ENCODE assay signal across 1 cellular context in the genomic region with DNA sequence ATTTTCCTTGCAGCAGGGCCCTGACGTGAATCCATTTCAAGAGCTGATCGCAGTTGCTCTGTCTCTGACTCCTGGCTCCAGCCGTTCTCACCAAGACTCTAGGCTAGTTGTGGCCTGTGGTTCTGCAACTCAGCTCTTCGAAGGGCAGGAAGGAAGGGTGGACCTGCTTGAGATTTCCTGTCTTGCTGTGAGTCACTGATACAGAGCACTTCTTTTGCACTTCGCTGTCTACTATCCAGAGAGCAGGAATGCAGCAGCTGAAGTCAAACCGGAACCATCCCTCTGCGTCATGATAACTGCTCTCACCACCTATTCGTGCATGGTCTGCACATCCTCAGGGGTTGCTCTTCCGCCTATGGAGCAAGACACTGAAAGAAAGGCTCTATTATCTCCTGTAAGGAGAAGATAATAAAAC.
A peak's percentile ranks its signal among the peaks of the same experiment; 100 is the strongest.
TF ChIP-seq lines count a peak whose summit lies in the region.

No MANE protein-coding gene starts in this region.

TF ChIP-seq in K562, 482 proteins besides CTCF, POLR2A, EP300 and RAD21 (continued from another document and continues in another):
- TF ChIP-seq ZNF75A (CRISPR knock-in tag; IDR thresholded peaks at IDR 0.05) (no peak), ZNF143 (CRISPR knock-in tag; IDR thresholded peaks at IDR 0.05) (no peak), XRCC5 (IDR thresholded peaks at IDR 0.05; ENCODE audit: low read depth, low read length) (no peak), NBN (IDR thresholded peaks at IDR 0.05; ENCODE audit: low read depth) (peak; percentile 78), OTX1 (CRISPR knock-in tag; IDR thresholded peaks at IDR 0.05) (no peak), ZNF740 (CRISPR knock-in tag; IDR thresholded peaks at IDR 0.05) (no peak), ZNF740 (tag; IDR thresholded peaks at IDR 0.05) (no peak), RUNX1 (IDR thresholded peaks at IDR 0.05; ENCODE audit: low read depth) (no peak), ZNF57 (CRISPR knock-in tag; IDR thresholded peaks at IDR 0.05) (no peak), ZZZ3 (IDR thresholded peaks at IDR 0.05) (no peak), HMGN3 (IDR thresholded peaks at IDR 0.05; ENCODE audit: borderline replicate concordance, extremely low read depth, insufficient read length, low read depth, low read length) (no peak), MEIS2 (IDR thresholded peaks at IDR 0.05; ENCODE audit: partially characterized antibody) (peak; percentile 35), CEBPG (CRISPR knock-in tag; IDR thresholded peaks at IDR 0.05) (peak; percentile 71; the same call in 1 of the 2 replicates), CEBPG (tag; conservative IDR thresholded peaks at IDR 0.05 in 1 of 2, IDR thresholded peaks at IDR 0.05 in 1 of 2) (no peak; a peak in 1 of 4 replicates), PTRF (tag; IDR thresholded peaks at IDR 0.05) (no peak), ZNF717 (CRISPR knock-in tag; IDR thresholded peaks at IDR 0.05) (no peak), CHAMP1 (IDR thresholded peaks at IDR 0.05) (peak; percentile 75), ZNF124 (CRISPR knock-in tag; IDR thresholded peaks at IDR 0.05) (no peak), TRIM24 (IDR thresholded peaks at IDR 0.05) (peak; percentile 76 to 85), SMARCB1 (IDR thresholded peaks at IDR 0.05; ENCODE audit: insufficient read length, low read depth) (no peak), SLC30A9 (CRISPR knock-in tag; IDR thresholded peaks at IDR 0.05) (no peak), WHSC1 (IDR thresholded peaks at IDR 0.05; ENCODE audit: low read length) (no peak), HDAC6 (IDR thresholded peaks at IDR 0.05; ENCODE audit: low read depth, low read length) (no peak), CSDE1 (IDR thresholded peaks at IDR 0.05) (no peak), FOXA1 (IDR thresholded peaks at IDR 0.05; ENCODE audit: borderline replicate concordance) (no peak), MAZ (CRISPR knock-in tag; conservative IDR thresholded peaks at IDR 0.05 in 1 of 2, IDR thresholded peaks at IDR 0.05 in 1 of 2) (no peak), RBM17 (IDR thresholded peaks at IDR 0.05; ENCODE audit: borderline replicate concordance, low read depth, low read length) (no peak), CCAR2 (IDR thresholded peaks at IDR 0.05; ENCODE audit: low read depth, low read length) (no peak), RBM22 (IDR thresholded peaks at IDR 0.05; ENCODE audit: low read depth, low read length, poor library complexity, severe bottlenecking) (no peak), ZNF655 (CRISPR knock-in tag; IDR thresholded peaks at IDR 0.05) (no peak), RERE (CRISPR knock-in tag; IDR thresholded peaks at IDR 0.05; ENCODE audit: borderline replicate concordance) (no peak), PTBP1 (IDR thresholded peaks at IDR 0.05; ENCODE audit: low read depth, low read length) (no peak), SREBF2 (CRISPR knock-in tag; IDR thresholded peaks at IDR 0.05) (no peak), ZNF778 (CRISPR knock-in tag; IDR thresholded peaks at IDR 0.05) (no peak), ZBTB9 (CRISPR knock-in tag; IDR thresholded peaks at IDR 0.05) (no peak), ZNF766 (CRISPR knock-in tag; conservative IDR thresholded peaks at IDR 0.05) (no peak), ATF2 (CRISPR knock-in tag; IDR thresholded peaks at IDR 0.05) (no peak), MCM5 (IDR thresholded peaks at IDR 0.05; ENCODE audit: low read depth) (no peak), PTTG1 (tag; IDR thresholded peaks at IDR 0.05; ENCODE audit: low read depth) (no peak), ZNF3 (CRISPR knock-in tag; IDR thresholded peaks at IDR 0.05) (no peak), ZNF282 (CRISPR knock-in tag; IDR thresholded peaks at IDR 0.05) (no peak)
- TF ChIP-seq, protein P1, sequence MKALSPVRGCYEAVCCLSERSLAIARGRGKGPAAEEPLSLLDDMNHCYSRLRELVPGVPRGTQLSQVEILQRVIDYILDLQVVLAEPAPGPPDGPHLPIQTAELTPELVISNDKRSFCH (CRISPR knock-in tag; IDR thresholded peaks at IDR 0.05): no peak
- TF ChIP-seq, protein P1 (tag; IDR thresholded peaks at IDR 0.05): no peak
- TF ChIP-seq, protein P2, sequence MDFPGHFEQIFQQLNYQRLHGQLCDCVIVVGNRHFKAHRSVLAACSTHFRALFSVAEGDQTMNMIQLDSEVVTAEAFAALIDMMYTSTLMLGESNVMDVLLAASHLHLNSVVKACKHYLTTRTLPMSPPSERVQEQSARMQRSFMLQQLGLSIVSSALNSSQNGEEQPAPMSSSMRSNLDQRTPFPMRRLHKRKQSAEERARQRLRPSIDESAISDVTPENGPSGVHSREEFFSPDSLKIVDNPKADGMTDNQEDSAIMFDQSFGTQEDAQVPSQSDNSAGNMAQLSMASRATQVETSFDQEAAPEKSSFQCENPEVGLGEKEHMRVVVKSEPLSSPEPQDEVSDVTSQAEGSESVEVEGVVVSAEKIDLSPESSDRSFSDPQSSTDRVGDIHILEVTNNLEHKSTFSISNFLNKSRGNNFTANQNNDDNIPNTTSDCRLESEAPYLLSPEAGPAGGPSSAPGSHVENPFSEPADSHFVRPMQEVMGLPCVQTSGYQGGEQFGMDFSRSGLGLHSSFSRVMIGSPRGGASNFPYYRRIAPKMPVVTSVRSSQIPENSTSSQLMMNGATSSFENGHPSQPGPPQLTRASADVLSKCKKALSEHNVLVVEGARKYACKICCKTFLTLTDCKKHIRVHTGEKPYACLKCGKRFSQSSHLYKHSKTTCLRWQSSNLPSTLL (IDR thresholded peaks at IDR 0.05): no peak
- TF ChIP-seq, protein P3, sequence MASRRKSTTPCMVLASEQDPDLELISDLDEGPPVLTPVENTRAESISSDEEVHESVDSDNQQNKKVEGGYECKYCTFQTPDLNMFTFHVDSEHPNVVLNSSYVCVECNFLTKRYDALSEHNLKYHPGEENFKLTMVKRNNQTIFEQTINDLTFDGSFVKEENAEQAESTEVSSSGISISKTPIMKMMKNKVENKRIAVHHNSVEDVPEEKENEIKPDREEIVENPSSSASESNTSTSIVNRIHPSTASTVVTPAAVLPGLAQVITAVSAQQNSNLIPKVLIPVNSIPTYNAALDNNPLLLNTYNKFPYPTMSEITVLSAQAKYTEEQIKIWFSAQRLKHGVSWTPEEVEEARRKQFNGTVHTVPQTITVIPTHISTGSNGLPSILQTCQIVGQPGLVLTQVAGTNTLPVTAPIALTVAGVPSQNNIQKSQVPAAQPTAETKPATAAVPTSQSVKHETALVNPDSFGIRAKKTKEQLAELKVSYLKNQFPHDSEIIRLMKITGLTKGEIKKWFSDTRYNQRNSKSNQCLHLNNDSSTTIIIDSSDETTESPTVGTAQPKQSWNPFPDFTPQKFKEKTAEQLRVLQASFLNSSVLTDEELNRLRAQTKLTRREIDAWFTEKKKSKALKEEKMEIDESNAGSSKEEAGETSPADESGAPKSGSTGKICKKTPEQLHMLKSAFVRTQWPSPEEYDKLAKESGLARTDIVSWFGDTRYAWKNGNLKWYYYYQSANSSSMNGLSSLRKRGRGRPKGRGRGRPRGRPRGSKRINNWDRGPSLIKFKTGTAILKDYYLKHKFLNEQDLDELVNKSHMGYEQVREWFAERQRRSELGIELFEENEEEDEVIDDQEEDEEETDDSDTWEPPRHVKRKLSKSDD (conservative IDR thresholded peaks at IDR 0.05; ENCODE audit: low read length): no peak
